ENCODE assay signal across 8 cellular contexts in the genomic region with DNA sequence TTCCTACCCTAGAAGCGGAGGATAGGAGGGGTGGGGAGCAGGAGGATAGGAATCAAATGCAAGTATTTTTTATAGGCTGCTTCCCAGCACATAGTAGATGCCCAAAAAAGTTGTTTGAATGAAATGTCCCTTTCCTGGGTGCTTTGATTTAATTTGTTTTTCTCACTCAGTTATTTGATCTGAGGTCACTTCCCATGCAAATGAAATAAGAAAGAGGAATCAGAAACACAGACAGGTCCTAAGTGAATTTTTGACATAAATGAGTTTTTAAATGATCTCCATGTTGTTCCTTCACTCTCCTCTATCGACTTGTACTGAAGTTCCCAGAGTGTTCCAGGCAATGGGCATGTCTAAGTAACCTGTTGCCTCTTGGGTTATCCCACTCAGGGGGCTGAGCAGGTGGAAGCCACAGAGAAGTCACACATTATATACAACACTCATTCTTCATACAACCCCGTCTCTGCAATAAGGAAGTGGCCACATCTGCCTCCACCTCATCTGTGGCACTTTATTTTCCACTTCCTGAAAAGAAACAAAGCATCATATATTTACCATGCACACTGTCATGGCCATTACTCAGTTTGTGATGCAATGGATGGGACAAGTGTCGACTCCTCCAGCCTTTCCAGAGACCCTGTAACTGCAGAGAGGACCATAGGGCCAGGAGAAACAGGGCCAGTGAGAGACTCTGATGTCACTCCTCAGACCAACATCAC.
DNase-seq lines count a peak whose midpoint lies in the region; ATAC-seq, FAIRE-seq and TF ChIP-seq lines count a peak whose summit lies in the region.

No MANE protein-coding gene starts in this region.

- peak; percentile 60 for ATAC-seq in HG02623 (IDR thresholded peaks at IDR 0.05; ENCODE audit: unreplicated experiment)
- no peak for ATAC-seq in GM19324 (IDR thresholded peaks at IDR 0.05; ENCODE audit: low FRiP score, unreplicated experiment)

- no peak for TF ChIP-seq POLR2A in NB4 (IDR thresholded peaks at IDR 0.05; ENCODE audit: extremely low read depth, insufficient read length)

- peak; percentile 57 for FAIRE-seq in GM18507 (lab: Jason Lieb, UNC)

- H3K4me3 ChIP-seq in NB4 (ENCODE audit: low read depth, low read length) (no peak overlapping the region), epithelial cell of esophagus (ENCODE audit: low read length) (no peak overlapping the region)

- no peak for TF ChIP-seq CTCF in NB4 (IDR thresholded peaks at IDR 0.05; ENCODE audit: low read depth, low read length)
- TF ChIP-seq CTCF in epithelial cell of esophagus (IDR thresholded peaks at IDR 0.05; ENCODE audit: insufficient read depth, low read depth, low read length, missing control alignments), result no peak

- DNase-seq in GM18507 (ENCODE audit: extremely low spot score, insufficient read length, low read depth), result no peak
- DNase-seq in NB4 (ENCODE audit: low read depth), result peak; percentile 85
- peak; percentile 6 for DNase-seq in epithelial cell of esophagus (ENCODE audit: low read depth)
- DNase-seq in NCI-H2196 treated with DMSO at 0.1 percent for 48 hours (lab: John Stamatoyannopoulos, UW; ENCODE audit: unreplicated experiment), result no peak
- no peak for DNase-seq in stimulated activated CD4-positive, alpha-beta T cell treated with anti-CD3 and anti-CD28 coated beads, Interleukin-4, amount 100 ng/mL, for 1 hour
- DNase-seq in NCI-H1105 treated with DMSO at 0.1 percent for 48 hours (lab: John Stamatoyannopoulos, UW), result no peak

Comparison
In these comparisons a context has a peak if more than half of its experiments do, and no peak if none do; other contexts are left out.
1. DNase-seq: peak in NB4 (single experiment) and epithelial cell of esophagus (single experiment); none in GM18507 (single experiment), NCI-H2196 treated with DMSO at 0.1 percent for 48 hours (single experiment), stimulated activated CD4-positive, alpha-beta T cell treated with anti-CD3 and anti-CD28 coated beads, Interleukin-4, amount 100 ng/mL, for 1 hour (single experiment) and NCI-H1105 treated with DMSO at 0.1 percent for 48 hours (single experiment).